In the genomic region with DNA sequence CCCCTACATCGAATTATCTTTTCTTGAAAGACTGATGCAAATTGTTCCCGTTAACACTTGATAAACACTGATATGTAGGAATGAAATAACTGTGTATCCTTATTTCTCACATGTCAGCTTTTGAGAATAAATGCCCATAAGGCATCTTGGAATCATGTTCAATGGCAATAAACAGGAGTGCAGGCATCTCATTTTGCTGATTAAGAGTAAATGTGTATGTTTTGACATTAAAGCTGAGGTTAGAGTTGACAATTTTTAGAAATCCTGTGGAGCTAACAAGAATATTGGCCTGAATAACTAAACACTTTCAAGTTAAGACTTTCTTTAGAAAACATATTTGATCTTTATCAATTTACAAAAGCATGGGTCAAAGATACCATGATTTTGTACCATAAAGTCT, we compare ENCODE assay signal across 34 cellular contexts.
"Had no signal": no experiment of that assay in that cellular context is flagged by ENCODE, and none has a peak within 500 bp of the region (broad histone marks: within the 10 kb centered on the region; RNA-seq: fewer than 3 reads in every experiment).

No MANE protein-coding gene starts in this region.

- H3K4me3 ChIP-seq: adrenal gland, ascending aorta, body of pancreas, breast epithelium, cardiac muscle cell had no signal

- H3K9me3 ChIP-seq: adrenal gland, ascending aorta, body of pancreas, breast epithelium had no signal

- H3K27me3 ChIP-seq: adrenal gland, ascending aorta, body of pancreas, brain microvascular endothelial cell, breast epithelium, cardiac muscle cell had no signal

- H3K36me3 ChIP-seq: adrenal gland, ascending aorta, brain microvascular endothelial cell, breast epithelium, cardiac muscle cell had no signal

- FAIRE-seq: astrocyte, bronchial epithelial cell had no signal

- ATAC-seq: activated naive CD4-positive, alpha-beta T cell treated with anti-CD3 and anti-CD28 coated beads, Interleukin-2, amount 50 U/mL, for 72 hours; activated naive CD8-positive, alpha-beta T cell treated with anti-CD3 and anti-CD28 coated beads, Interleukin-2, amount 50 U/mL, for 24 hours; activated T-cell treated with anti-CD3 and anti-CD28 coated beads, Interleukin-2, amount 50 U/mL, for 4 hours; activated T-cell treated with anti-CD3 and anti-CD28 coated beads, Interleukin-2, amount 50 U/mL, for 72 hours; activated T-helper 17 cell treated with anti-CD3 and anti-CD28 coated beads, Interleukin-2, amount 50 U/mL, for 72 hours; body of pancreas had no signal

- H3K27ac ChIP-seq: adrenal gland, ascending aorta, body of pancreas, brain microvascular endothelial cell, breast epithelium, cardiac muscle cell had no signal

- DNase-seq: activated effector memory CD4-positive, alpha-beta T cell treated with anti-CD3 and anti-CD28 coated beads, Interleukin-2, amount 50 U/mL, for 16 hours; activated effector memory CD4-positive, alpha-beta T cell treated with Interleukin-2 at 50 U/mL for 16 hours; activated gamma-delta T cell; activated gamma-delta T cell treated with Interleukin-2 at 50 U/mL for 16 hours; activated naive CD4-positive, alpha-beta T cell; activated naive CD4-positive, alpha-beta T cell treated with anti-CD3 and anti-CD28 coated beads for 36 hours; activated naive CD4-positive, alpha-beta T cell treated with anti-CD3 and anti-CD28 coated beads, Interleukin-2, amount 10 ng/mL, durations not matched to agents 7 days and 5 days; activated naive CD4-positive, alpha-beta T cell treated with anti-CD3 and anti-CD28 coated beads, Interleukin-2, amount 50 U/mL, for 16 hours; activated naive CD4-positive, alpha-beta T cell treated with Interleukin-2 at 50 U/mL for 16 hours; activated naive CD8-positive, alpha-beta T cell treated with anti-CD3 and anti-CD28 coated beads for 36 hours; activated naive CD8-positive, alpha-beta T cell treated with anti-CD3 and anti-CD28 coated beads, Interleukin-2, amount 10 ng/mL, durations not matched to agents 7 days and 5 days; activated naive CD8-positive, alpha-beta T cell treated with anti-CD3 and anti-CD28 coated beads, Interleukin-2, amount 50 U/mL, for 24 hours; activated T-cell treated with anti-CD3 and anti-CD28 coated beads, Interleukin-2, amount 50 U/mL, for 1 hour; activated T-cell treated with anti-CD3 and anti-CD28 coated beads, Interleukin-2, amount 50 U/mL, for 24 hours; activated T-cell treated with anti-CD3 and anti-CD28 coated beads, Interleukin-2, amount 50 U/mL, for 4 hours; activated T-cell treated with anti-CD3 and anti-CD28 coated beads, Interleukin-2, amount 50 U/mL, for 48 hours; activated T-cell treated with anti-CD3 and anti-CD28 coated beads, Interleukin-2, amount 50 U/mL, for 72 hours; adrenal gland; amniotic stem cell; amygdala; anterior cingulate cortex; aorta; body of pancreas; brain microvascular endothelial cell; caudate nucleus; central memory CD4-positive, alpha-beta T cell; cerebellar nuclear complex had no signal

- H3K4me1 ChIP-seq: adrenal gland, ascending aorta, body of pancreas, breast epithelium had no signal
